Comparison of ENCODE assay signal across 1 cellular context in the genomic region with DNA sequence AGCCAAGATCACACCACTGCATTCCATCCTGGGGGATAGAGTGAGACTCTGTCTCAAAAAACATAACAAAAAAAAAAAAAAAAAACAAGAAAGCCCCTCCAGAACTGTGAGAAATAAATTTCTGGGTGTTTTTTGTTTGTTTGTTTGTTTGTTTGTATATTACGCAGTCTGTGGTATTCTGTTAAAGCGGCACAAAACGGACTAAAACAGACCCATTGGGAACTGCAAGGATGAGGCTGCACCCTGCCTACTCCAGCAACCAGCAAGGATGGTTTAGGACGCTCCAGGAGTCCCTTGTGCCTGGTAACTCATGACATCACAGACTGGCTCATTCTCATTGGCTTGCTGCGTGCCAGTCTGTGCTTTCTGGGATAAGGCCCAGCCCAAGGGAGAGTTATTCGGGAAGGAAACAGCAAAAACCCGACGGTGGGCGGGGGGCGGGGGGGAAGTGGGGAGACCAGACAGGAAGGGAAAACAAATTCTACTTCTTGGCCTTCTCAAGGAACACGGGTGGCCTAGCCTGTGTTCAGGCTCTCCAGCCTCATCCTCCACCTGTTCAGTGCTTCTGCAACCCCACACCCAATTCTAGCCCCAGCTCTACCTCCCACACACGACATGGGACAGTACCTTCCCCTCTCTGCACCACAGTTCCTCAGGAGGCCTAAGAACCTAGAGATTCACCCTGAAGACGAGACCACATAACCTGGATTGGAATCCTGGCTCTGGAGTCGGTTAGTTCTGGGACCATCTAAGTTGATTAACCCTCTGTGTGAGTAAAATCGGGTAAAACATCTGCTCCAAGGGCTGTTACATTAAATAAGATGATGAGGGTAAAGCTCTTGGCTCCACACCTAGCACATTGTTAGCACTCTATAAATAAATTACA.
TF ChIP-seq lines count a peak whose summit lies in the region.

No MANE protein-coding gene starts in this region.

TF ChIP-seq in SK-N-SH treated with all-trans-retinoic acid at 6 μM for 48 hours, 23 proteins besides CTCF, POLR2A, EP300 and RAD21 (continued from another document):
- TF ChIP-seq, protein P1, sequence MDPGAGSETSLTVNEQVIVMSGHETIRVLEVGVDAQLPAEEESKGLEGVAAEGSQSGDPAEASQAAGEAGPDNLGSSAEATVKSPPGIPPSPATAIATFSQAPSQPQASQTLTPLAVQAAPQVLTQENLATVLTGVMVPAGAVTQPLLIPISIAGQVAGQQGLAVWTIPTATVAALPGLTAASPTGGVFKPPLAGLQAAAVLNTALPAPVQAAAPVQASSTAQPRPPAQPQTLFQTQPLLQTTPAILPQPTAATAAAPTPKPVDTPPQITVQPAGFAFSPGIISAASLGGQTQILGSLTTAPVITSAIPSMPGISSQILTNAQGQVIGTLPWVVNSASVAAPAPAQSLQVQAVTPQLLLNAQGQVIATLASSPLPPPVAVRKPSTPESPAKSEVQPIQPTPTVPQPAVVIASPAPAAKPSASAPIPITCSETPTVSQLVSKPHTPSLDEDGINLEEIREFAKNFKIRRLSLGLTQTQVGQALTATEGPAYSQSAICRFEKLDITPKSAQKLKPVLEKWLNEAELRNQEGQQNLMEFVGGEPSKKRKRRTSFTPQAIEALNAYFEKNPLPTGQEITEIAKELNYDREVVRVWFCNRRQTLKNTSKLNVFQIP (CRISPR knock-in tag; IDR thresholded peaks at IDR 0.05; ENCODE audit: borderline replicate concordance, low read depth): no peak
- no peak for TF ChIP-seq TCF4 (CRISPR knock-in tag; IDR thresholded peaks at IDR 0.05; ENCODE audit: borderline replicate concordance)
- no peak for TF ChIP-seq ZNF8 (CRISPR knock-in tag; IDR thresholded peaks at IDR 0.05)
